In genomic region chr18:68660355-68661183, GRCh38 we compare ENCODE assay signal across 9 cellular contexts. TPM values are rescaled to one million over a fixed set of nuclear protein-coding genes. Genes with fewer than 3 reads are reported as not detected.
DNase-seq lines count a peak whose midpoint lies in the region; FAIRE-seq and TF ChIP-seq lines count a peak whose summit lies in the region.
"Had no signal": no experiment of that assay in that cellular context is flagged by ENCODE, and none has a peak within 500 bp of the region (broad histone marks: within the 10 kb centered on the region; RNA-seq: fewer than 3 reads in every experiment).

No MANE protein-coding gene starts in this region.

- no peaks in the 10 kb centered on the region for H3K36me3 ChIP-seq in adipocyte (ENCODE audit: control insufficient read depth, insufficient read depth, low read length, severe bottlenecking)

- no peak overlapping the region for H3K27ac Mint-ChIP-seq in immature natural killer cell
- H3K27ac Mint-ChIP-seq: CD8-positive, alpha-beta memory T cell had no signal

- H3K27me3 ChIP-seq in adipocyte (replicated peaks; ENCODE audit: control insufficient read depth, insufficient read depth, low read length), result no peaks in the 10 kb centered on the region

- TF ChIP-seq POLR2A in H54 (IDR thresholded peaks at IDR 0.05; ENCODE audit: low read depth, low read length), result no peak

- peaks cover 0 to 11% (median 1%) of the 10 kb centered on the region in 3 donors for H3K27me3 Mint-ChIP-seq in immature natural killer cell (ENCODE audit: low read depth in 3 of 3)

- DNase-seq in SKM-1 treated with dmso at 0.1 percent for 144 hours (lab: John Stamatoyannopoulos, UW; ENCODE audit: unreplicated experiment), result peak; percentile 36
- DNase-seq in SKM-1 (lab: John Stamatoyannopoulos, UW; ENCODE audit: unreplicated experiment), result no peak
- DNase-seq in NCI-H2081 (lab: John Stamatoyannopoulos, UW), result peak; percentile 38 to 44
- DNase-seq in adipocyte (ENCODE audit: low read depth), result peak; percentile 84
- peak in 2 of 3 donors; percentile 6 to 14 for DNase-seq in immature natural killer cell
- DNase-seq in urothelium cell line (ENCODE audit: low spot score), result peak; percentile 11
- DNase-seq in H54 (ENCODE audit: insufficient read length, low spot score), result no peak
- DNase-seq in GOT3 (lab: John Stamatoyannopoulos, UW), result no peak

- no peak for FAIRE-seq in urothelium cell line (lab: Jason Lieb, UNC)
- FAIRE-seq in H54 (lab: Jason Lieb, UNC), result no peak

- no peak overlapping the region for H3K9ac ChIP-seq in adipocyte (ENCODE audit: low read length)

- H3K9me3 ChIP-seq in adipocyte (ENCODE audit: control insufficient read depth, low read length), result no peaks in the 10 kb centered on the region

- no peaks in the 10 kb centered on the region for H3K4me1 ChIP-seq in adipocyte (ENCODE audit: control insufficient read depth, insufficient read depth, low read length)

- no peak overlapping the region for H3K4me3 ChIP-seq in adipocyte (ENCODE audit: low read length)

- no peaks in the 10 kb centered on the region for H3K4me1 Mint-ChIP-seq in immature natural killer cell
- H3K4me1 Mint-ChIP-seq: CD8-positive, alpha-beta memory T cell had no signal

- H3K36me3 Mint-ChIP-seq in immature natural killer cell, result no peaks in the 10 kb centered on the region
- H3K36me3 Mint-ChIP-seq: CD8-positive, alpha-beta memory T cell had no signal

- H3K4me3 Mint-ChIP-seq in immature natural killer cell, result no peak overlapping the region
- H3K4me3 Mint-ChIP-seq: CD8-positive, alpha-beta memory T cell had no signal

- no peaks in the 10 kb centered on the region for H3K9me3 Mint-ChIP-seq in immature natural killer cell
- H3K9me3 Mint-ChIP-seq: CD8-positive, alpha-beta memory T cell had no signal

RNA-seq across cellular contexts. Expression of gene TMX3, which starts 54.3 kb away (rescaled TPM):
- polyA plus RNA-seq in immature natural killer cell, result 10 to 100 TPM; 20.7 to 22.6 (median 21.3) TPM

Comparison
In these comparisons a context has a peak if more than half of its experiments do, and no peak if none do; other contexts are left out.
1. DNase-seq: peak in SKM-1 treated with dmso at 0.1 percent for 144 hours (single experiment), NCI-H2081 (2 of 2), adipocyte (single experiment), immature natural killer cell (2 of 3) and urothelium cell line (single experiment); none in SKM-1 (single experiment), H54 (single experiment) and GOT3 (single experiment).